8 cellular contexts compared by ENCODE assay signal in the genomic region with DNA sequence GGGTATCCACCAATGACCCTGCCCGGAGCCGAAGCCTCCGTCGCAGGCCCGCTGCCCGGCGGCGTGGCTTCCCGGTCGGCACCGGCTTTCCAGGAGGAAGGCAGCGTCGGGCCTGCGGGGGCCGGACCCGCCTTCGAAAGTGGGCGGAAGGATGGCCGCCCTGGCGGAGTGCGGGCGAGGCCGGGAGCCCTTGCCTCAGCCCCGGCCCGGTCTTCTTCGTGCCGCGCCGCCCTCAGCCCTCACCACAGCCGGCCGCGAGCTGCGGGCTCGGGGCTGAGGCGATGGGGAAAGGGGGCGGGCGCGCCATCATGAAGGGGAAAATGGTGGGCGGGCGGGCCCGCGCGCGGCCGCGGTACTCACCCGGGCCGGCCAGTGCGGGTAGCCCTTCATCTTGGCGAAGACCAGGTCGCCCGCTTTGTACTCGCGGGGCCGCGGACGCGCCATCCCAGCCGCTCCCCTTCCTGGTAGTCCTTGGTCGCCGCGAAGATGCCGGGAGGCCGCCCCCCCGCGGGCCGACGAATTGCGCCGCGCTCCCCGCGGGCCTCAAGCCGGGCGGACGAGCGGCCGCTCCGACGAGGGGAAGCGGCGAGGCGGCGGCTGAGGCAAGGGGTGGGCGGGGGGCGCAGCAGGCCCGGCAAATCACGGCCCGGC. TPM values are rescaled to one million over a fixed set of nuclear protein-coding genes. Genes with fewer than 3 reads are reported as not detected.
DNase-seq lines count a peak whose midpoint lies in the region; ATAC-seq and TF ChIP-seq lines count a peak whose summit lies in the region.

No MANE protein-coding gene starts in this region.

- peaks cover 10 to 17% (median 10%) of the 10 kb centered on the region in 3 donors for H3K27me3 Mint-ChIP-seq in CD14-positive monocyte (ENCODE audit: low read depth in 3 of 3)

- H3K36me3 Mint-ChIP-seq in CD14-positive monocyte, result peaks cover 0 to 10% of the 10 kb centered on the region in 2 donors

- H3K27ac ChIP-seq in ascending aorta (peak overlapping the region; percentile 89 to 100), left ventricle myocardium inferior (replicated peaks) (peak overlapping the region; percentile 93), trophoblast cell (ENCODE audit: low read depth, low read length) (peak overlapping the region; percentile 61)

- H4K91ac ChIP-seq in trophoblast cell (ENCODE audit: low read depth, low read length), result peak overlapping the region; percentile 97

- peaks cover 11% of the 10 kb centered on the region for H3K4me1 Mint-ChIP-seq in CD14-positive monocyte

- peak overlapping the region; percentile 68 for H4K8ac ChIP-seq in trophoblast cell (ENCODE audit: low read depth, low read length)

- peaks cover 20% of the 10 kb centered on the region for H3K79me1 ChIP-seq in trophoblast cell (ENCODE audit: low read length)

- peaks cover 0 to 6% (median 1%) of the 10 kb centered on the region in 7 donors for H3K9me3 Mint-ChIP-seq in CD14-positive monocyte

- TF ChIP-seq CTCF in CD14-positive monocyte (IDR thresholded peaks at IDR 0.05) (no peak), ascending aorta (IDR thresholded peaks at IDR 0.05) (no peak), left ventricle myocardium inferior (IDR thresholded peaks at IDR 0.05; ENCODE audit: borderline replicate concordance) (no peak)

- H3K9me3 ChIP-seq in ascending aorta (no peaks in the 10 kb centered on the region), left ventricle myocardium inferior (replicated peaks) (no peaks in the 10 kb centered on the region), trophoblast cell (ENCODE audit: insufficient read depth, low read depth, low read length) (no peaks in the 10 kb centered on the region)

- peak overlapping the region; percentile 57 for H4K12ac ChIP-seq in trophoblast cell (ENCODE audit: low read depth, low read length)

- H3K18ac ChIP-seq in trophoblast cell (ENCODE audit: low read length), result peak overlapping the region; percentile 78

- no peak overlapping the region for H3K23ac ChIP-seq in trophoblast cell (ENCODE audit: low read length)

- ATAC-seq in GM19397 (IDR thresholded peaks at IDR 0.05; ENCODE audit: unreplicated experiment), result peak; percentile 47
- ATAC-seq in HG03097 (IDR thresholded peaks at IDR 0.05; ENCODE audit: low FRiP score, unreplicated experiment), result no peak

- peak overlapping the region; percentile 61 for H2AFZ ChIP-seq in trophoblast cell (ENCODE audit: insufficient read depth, low read length, poor library complexity)

- peak overlapping the region; percentile 42 for H2BK5ac ChIP-seq in trophoblast cell (ENCODE audit: low read depth, low read length, poor library complexity)

- peaks cover 4 to 6% of the 10 kb centered on the region in 2 donors for H3K4me1 ChIP-seq in ascending aorta
- peaks cover 54% of the 10 kb centered on the region for H3K4me1 ChIP-seq in left ventricle myocardium inferior
- H3K4me1 ChIP-seq in trophoblast cell (ENCODE audit: control insufficient read depth in 1 of 2, insufficient read depth in 2 of 2, low read length in 2 of 2), result no peaks in the 10 kb centered on the region

- WGBS in trophoblast cell (ENCODE audit: extremely low coverage, insufficient coverage, insufficient read length), result no CpG with 5 or more reads among the region's 89 CpGs

- peak overlapping the region; percentile 88 for H3K9ac ChIP-seq in trophoblast cell (ENCODE audit: low read length)

- peaks cover 13% of the 10 kb centered on the region for H3K79me2 ChIP-seq in trophoblast cell (ENCODE audit: control insufficient read depth, insufficient read depth, low read length, poor library complexity)

- H3K4me2 ChIP-seq in trophoblast cell (ENCODE audit: low read length), result peak overlapping the region; percentile 56

- H3K4me3 ChIP-seq in ascending aorta (peak overlapping the region; percentile 79 to 100), left ventricle myocardium inferior (peak overlapping the region; percentile 92), trophoblast cell (ENCODE audit: low read depth, low read length) (peak overlapping the region; percentile 94)

- H3K14ac ChIP-seq in trophoblast cell (ENCODE audit: low read length), result peak overlapping the region; percentile 83

- peak overlapping the region; percentile 86 to 89 for H3K4me3 Mint-ChIP-seq in CD14-positive monocyte

- H2BK12ac ChIP-seq in trophoblast cell (ENCODE audit: low read length), result no peak overlapping the region

- H3K36me3 ChIP-seq in ascending aorta (no peaks in the 10 kb centered on the region), left ventricle myocardium inferior (no peaks in the 10 kb centered on the region), trophoblast cell (ENCODE audit: control insufficient read depth in 1 of 2, insufficient read depth in 2 of 2, low read length in 2 of 2) (no peaks in the 10 kb centered on the region)

- no peak for DNase-seq in CD14-positive monocyte (ENCODE audit: low spot score)
- peak; percentile 32 for DNase-seq in M059J (ENCODE audit: low read depth)
- DNase-seq in ascending aorta (ENCODE audit: low spot score in 2 of 2), result peak in 1 of 2 donors; percentile 70
- DNase-seq in left ventricle myocardium inferior, result peak; percentile 40
- DNase-seq in trophoblast cell, result peak; percentile 56 to 62
- no peak for DNase-seq in GOT3 (lab: John Stamatoyannopoulos, UW)

- peak overlapping the region; percentile 81 for H3K4ac ChIP-seq in trophoblast cell (ENCODE audit: low read depth, low read length)

- no peak overlapping the region for H2AK5ac ChIP-seq in trophoblast cell (ENCODE audit: low read length)

- no peaks in the 10 kb centered on the region for H3K27me3 ChIP-seq in ascending aorta
- no peaks in the 10 kb centered on the region for H3K27me3 ChIP-seq in left ventricle myocardium inferior (ENCODE audit: low read depth)
- H3K27me3 ChIP-seq in trophoblast cell (ENCODE audit: insufficient read depth, low read length), result no peaks in the 10 kb centered on the region

- no peak overlapping the region for H3K27ac Mint-ChIP-seq in CD14-positive monocyte

- intact Hi-C loops in CD14-positive monocyte (cut with micrococcal nuclease) (no loop called here), ascending aorta (cut with DNase I) (loop anchor here (1.0 to 10.0 kb wide), 5 partner anchors 140 to 662 kb away; partner anchors contain the start of genes BTBD1, C15orf40, RAMAC and RPS17), left ventricle myocardium inferior (cut with micrococcal nuclease) (no loop called here)

- H2BK120ac ChIP-seq in trophoblast cell (ENCODE audit: insufficient read depth, low read length, poor library complexity), result peak overlapping the region; percentile 62

RNA-seq across cellular contexts. Expression of gene HDGFL3, which starts 0.5 kb away (rescaled TPM):
- polyA plus RNA-seq in CD14-positive monocyte, result 1 to 10 TPM in 1 of 2 donors, under 1 TPM in 1; 0.69 to 1.1 TPM
- 33.1 and 37.8 TPM in 2 replicates for total RNA-seq in M059J (2014; rRNA removed; shearing (Covaris generic))
- total RNA-seq in ascending aorta (20.8 TPM), left ventricle myocardium inferior (38.0 TPM)
- 47.3 and 49.1 TPM in 2 replicates for polyA plus RNA-seq in trophoblast cell (2013)

Comparison
In these comparisons a context has a peak if more than half of its experiments do, and no peak if none do; other contexts are left out.
1. DNase-seq: peak in M059J (single experiment), left ventricle myocardium inferior (single experiment) and trophoblast cell (2 of 2); none in CD14-positive monocyte (single experiment) and GOT3 (single experiment).
2. Peak in every context shown above with its lines, with median percentiles within 50 percentile points of each other: H3K27ac ChIP-seq and H3K4me3 ChIP-seq.